ENCODE assay signal across 8 cellular contexts in genomic region chr19:42325308-42325895, GRCh38. TPM values are rescaled to one million over a fixed set of nuclear protein-coding genes. Genes with fewer than 3 reads are reported as not detected.
DNase-seq lines count a peak whose midpoint lies in the region; ATAC-seq, FAIRE-seq and TF ChIP-seq lines count a peak whose summit lies in the region.

Gene MEGF8, plus strand, starts transcription at chr19:42325635. Its CDS starts 609 bp downstream, at chr19:42326244.

- H3K27me3 ChIP-seq in BE2C: no peaks in the 10 kb centered on the region

- no peaks in the 10 kb centered on the region; the same call in 1 of the 2 replicates for H3K4me1 ChIP-seq in BE2C

- peak; percentile 97 for TF ChIP-seq CTCF in BE2C (IDR thresholded peaks at IDR 0.05; ENCODE audit: low read depth, low read length)

- peak; percentile 75 for TF ChIP-seq POLR2A in GM19193 (IDR thresholded peaks at IDR 0.05; ENCODE audit: extremely low read depth, insufficient read depth, insufficient read length)

- peak; percentile 89 for ATAC-seq in HG03439 (IDR thresholded peaks at IDR 0.05; ENCODE audit: unreplicated experiment)

- no peaks in the 10 kb centered on the region for H3K36me3 ChIP-seq in BE2C

- FAIRE-seq in colon (lab: Jason Lieb, UNC): peak; percentile 87

- DNase-seq in BE2C (peak; percentile 98), NCI-H510A treated with DMSO at 0.1 percent for 48 hours (lab: John Stamatoyannopoulos, UW) (peak; percentile 98), kidney tubule cell (ENCODE audit: low spot score) (peak; percentile 99)
- peak; percentile 95 to 98 for DNase-seq in activated CD4-positive, alpha-beta T cell treated with anti-CD3 and anti-CD28 coated beads for 4 hours
- peak; percentile 88 to 97 (median 92) for DNase-seq in stimulated activated CD4-positive, alpha-beta T cell treated with anti-CD3 and anti-CD28 coated beads, Interleukin-1b, Interleukin-23, amount 100 ng/mL, for 24 hours (ENCODE audit: low read depth in 4 of 4, low spot score in 1 of 4)

- peak within 1 kb of the TSS; percentile 97 for H3K4me3 ChIP-seq in BE2C (ENCODE audit: low read depth, low read length)

- H3K9me3 ChIP-seq in BE2C: no peaks in the 10 kb centered on the region

RNA-seq across cellular contexts. Expression of gene MEGF8, which starts in this region (rescaled TPM):
- 17.6 TPM for polyA plus RNA-seq in BE2C (2012; ENCODE audit: insufficient read depth, insufficient read length, low read depth)

Comparison
In these comparisons a context has a peak if more than half of its experiments do, and no peak if none do; other contexts are left out.
1. Peak in every context shown above with its lines: DNase-seq, ATAC-seq and H3K4me3 ChIP-seq.